36 cellular contexts compared by ENCODE assay signal in the genomic region with DNA sequence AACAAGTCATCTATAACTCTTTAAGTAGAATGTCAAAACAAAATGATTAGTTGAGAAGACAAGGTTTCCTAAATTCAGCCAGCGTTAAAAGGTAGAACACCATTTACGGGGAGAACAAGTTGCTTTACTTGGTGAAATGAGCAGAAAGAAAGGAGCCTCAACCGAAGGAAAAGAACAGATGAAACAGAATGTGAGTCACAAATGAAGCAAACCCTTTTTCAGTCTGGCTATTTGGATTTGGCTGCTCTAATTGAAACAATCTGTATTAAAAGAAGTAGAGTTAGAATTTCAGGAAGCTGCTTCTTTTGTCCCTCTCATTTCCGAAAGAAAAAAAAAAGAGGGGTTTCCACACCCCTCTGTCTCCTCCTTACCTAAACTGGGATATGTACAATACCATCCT. TPM values are rescaled to one million over a fixed set of nuclear protein-coding genes. Genes with fewer than 3 reads are reported as not detected.
DNase-seq lines count a peak whose midpoint lies in the region; ATAC-seq and TF ChIP-seq lines count a peak whose summit lies in the region.
"Had no signal": no experiment of that assay in that cellular context is flagged by ENCODE, and none has a peak within 500 bp of the region (broad histone marks: within the 10 kb centered on the region; RNA-seq: fewer than 3 reads in every experiment).

No MANE protein-coding gene starts in this region.

- H3K4me3 Mint-ChIP-seq in WTC11, result no peak overlapping the region
- H3K4me3 Mint-ChIP-seq: activated naive CD8-positive, alpha-beta T cell treated with anti-CD3 and anti-CD28 coated beads, Interleukin-2, amount 10 ng/mL, durations not matched to agents 7 days and 5 days; CD4-positive, alpha-beta memory T cell had no signal

- TF ChIP-seq CTCF in foreskin fibroblast (IDR thresholded peaks at IDR 0.05; ENCODE audit: low read depth, low read length) (no peak), WTC11 (IDR thresholded peaks at IDR 0.05) (no peak)

- H3K4me3 ChIP-seq in foreskin fibroblast (ENCODE audit: low read depth in 1 of 2, low read length in 2 of 2), result peak overlapping the region; percentile 13 to 14
- H3K4me3 ChIP-seq: ascending aorta, colonic mucosa, gastroesophageal sphincter, lung, mucosa of descending colon, suprapubic skin, upper lobe of right lung had no signal

- peak; percentile 63 for DNase-seq in GM03348 (ENCODE audit: low spot score)
- DNase-seq in foreskin fibroblast, result peak; percentile 33 to 75
- DNase-seq in stromal cell of bone marrow (ENCODE audit: low read depth), result peak; percentile 18
- DNase-seq in RKO (ENCODE audit: low spot score), result no peak
- DNase-seq in WTC11 (ENCODE audit: low spot score), result no peak
- DNase-seq: activated CD4-positive, alpha-beta T cell treated with anti-CD3 and anti-CD28 coated beads for 4 hours; activated effector memory CD4-positive, alpha-beta T cell treated with anti-CD3 and anti-CD28 coated beads, Interleukin-2, amount 50 U/mL, for 16 hours; activated naive CD8-positive, alpha-beta T cell treated with anti-CD3 and anti-CD28 coated beads, Interleukin-2, amount 10 ng/mL, durations not matched to agents 7 days and 5 days; CD4-positive, alpha-beta memory T cell; colonic mucosa; effector CD8-positive, alpha-beta T cell; EL; erythroblast; H7; hippocampal formation; Kasumi-1; mucosa of descending colon; MV-4-11; NCI-H1436 treated with DMSO at 0.1 percent for 48 hours; NCI-H2107; NCI-H345; retina; SIG-M5; small intestine; stimulated activated naive CD4-positive, alpha-beta T cell; T1000; upper lobe of right lung had no signal

- no peak overlapping the region for H3K27ac Mint-ChIP-seq in WTC11
- H3K27ac Mint-ChIP-seq: activated naive CD8-positive, alpha-beta T cell treated with anti-CD3 and anti-CD28 coated beads, Interleukin-2, amount 10 ng/mL, durations not matched to agents 7 days and 5 days had no signal

- no peaks in the 10 kb centered on the region for H3K9me3 Mint-ChIP-seq in WTC11
- H3K9me3 Mint-ChIP-seq: activated naive CD8-positive, alpha-beta T cell treated with anti-CD3 and anti-CD28 coated beads, Interleukin-2, amount 10 ng/mL, durations not matched to agents 7 days and 5 days; CD4-positive, alpha-beta memory T cell had no signal

- peaks cover 12% of the 10 kb centered on the region; the same call in 1 of the 2 replicates for H3K4me1 Mint-ChIP-seq in WTC11
- H3K4me1 Mint-ChIP-seq: activated naive CD8-positive, alpha-beta T cell treated with anti-CD3 and anti-CD28 coated beads, Interleukin-2, amount 10 ng/mL, durations not matched to agents 7 days and 5 days had no signal

- ATAC-seq in SK-N-SH treated with all-trans-retinoic acid at 6 μM for 48 hours (peak; percentile 66), WTC11 (no peak), HG03432 (IDR thresholded peaks at IDR 0.05; ENCODE audit: unreplicated experiment) (no peak)
- ATAC-seq: gastroesophageal sphincter, mucosa of descending colon, Panc1, upper lobe of right lung had no signal

- POLR2A ChIA-PET in WTC11 (lab: Charles Lee), result no interaction called here

- CTCF ChIA-PET in WTC11 (lab: Charles Lee), result interaction anchor here (0.7 kb wide), 1 partner anchor 163 kb away, joined by 3 read pairs; no protein-coding TSS in a partner anchor

- no peaks in the 10 kb centered on the region for H3K36me3 Mint-ChIP-seq in WTC11

- no peaks in the 10 kb centered on the region for H3K27me3 Mint-ChIP-seq in WTC11 (ENCODE audit: low read depth)
- H3K27me3 Mint-ChIP-seq: activated naive CD8-positive, alpha-beta T cell treated with anti-CD3 and anti-CD28 coated beads, Interleukin-2, amount 10 ng/mL, durations not matched to agents 7 days and 5 days; CD4-positive, alpha-beta memory T cell had no signal

TF ChIP-seq in SK-N-SH treated with all-trans-retinoic acid at 6 μM for 48 hours, 23 proteins besides CTCF, POLR2A, EP300 and RAD21:
- TF ChIP-seq TCF4 (CRISPR knock-in tag; IDR thresholded peaks at IDR 0.05; ENCODE audit: borderline replicate concordance) (no peak), ISL1 (CRISPR knock-in tag; IDR thresholded peaks at IDR 0.05) (no peak), GLIS3 (CRISPR knock-in tag; IDR thresholded peaks at IDR 0.05) (no peak), ZNF70 (CRISPR knock-in tag; IDR thresholded peaks at IDR 0.05) (no peak), CSDC2 (CRISPR knock-in tag; IDR thresholded peaks at IDR 0.05) (no peak)

TF ChIP-seq in WTC11, 78 proteins besides CTCF, POLR2A, EP300 and RAD21:
- TF ChIP-seq NFATC4 (CRISPR knock-in tag; IDR thresholded peaks at IDR 0.05), result no peak
- TF ChIP-seq TEAD1 (CRISPR knock-in tag; IDR thresholded peaks at IDR 0.05), result no peak
- TF ChIP-seq, protein P1, sequence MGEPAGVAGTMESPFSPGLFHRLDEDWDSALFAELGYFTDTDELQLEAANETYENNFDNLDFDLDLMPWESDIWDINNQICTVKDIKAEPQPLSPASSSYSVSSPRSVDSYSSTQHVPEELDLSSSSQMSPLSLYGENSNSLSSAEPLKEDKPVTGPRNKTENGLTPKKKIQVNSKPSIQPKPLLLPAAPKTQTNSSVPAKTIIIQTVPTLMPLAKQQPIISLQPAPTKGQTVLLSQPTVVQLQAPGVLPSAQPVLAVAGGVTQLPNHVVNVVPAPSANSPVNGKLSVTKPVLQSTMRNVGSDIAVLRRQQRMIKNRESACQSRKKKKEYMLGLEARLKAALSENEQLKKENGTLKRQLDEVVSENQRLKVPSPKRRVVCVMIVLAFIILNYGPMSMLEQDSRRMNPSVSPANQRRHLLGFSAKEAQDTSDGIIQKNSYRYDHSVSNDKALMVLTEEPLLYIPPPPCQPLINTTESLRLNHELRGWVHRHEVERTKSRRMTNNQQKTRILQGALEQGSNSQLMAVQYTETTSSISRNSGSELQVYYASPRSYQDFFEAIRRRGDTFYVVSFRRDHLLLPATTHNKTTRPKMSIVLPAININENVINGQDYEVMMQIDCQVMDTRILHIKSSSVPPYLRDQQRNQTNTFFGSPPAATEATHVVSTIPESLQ (CRISPR knock-in tag; IDR thresholded peaks at IDR 0.05), result no peak

RNA-seq across cellular contexts. Expression of a gene that starts 34.6 kb away (rescaled TPM):
- total RNA-seq in WTC11 (2021), result 12.0 to 17.3 TPM (median 16.5 TPM) in 3 replicates

RNA-seq across cellular contexts. Expression of a gene that starts 48.5 kb away (rescaled TPM):
- total RNA-seq in WTC11 (2021), result 0.16 TPM in 1 of 3 replicates, not detected in the others
- total RNA-seq: activated CD8-positive, alpha-beta memory T cell treated with anti-CD3 and anti-CD28 coated beads for 36 hours; ascending aorta; cardiac septum; H7; suprapubic skin; upper lobe of right lung had no signal

Comparison
In these comparisons a context has a peak if more than half of its experiments do, and no peak if none do; other contexts are left out.
1. DNase-seq: peak in GM03348 (single experiment), foreskin fibroblast (2 of 2) and stromal cell of bone marrow (single experiment); none in RKO (single experiment) and WTC11 (single experiment).